Comparison of ENCODE assay signal across 8 cellular contexts in genomic region chr6:154733610-154734379, GRCh38. TPM values are rescaled to one million over a fixed set of nuclear protein-coding genes. Genes with fewer than 3 reads are reported as not detected.
DNase-seq lines count a peak whose midpoint lies in the region; ATAC-seq and TF ChIP-seq lines count a peak whose summit lies in the region.

No MANE protein-coding gene starts in this region.

- WGBS in esophagus squamous epithelium, 2 donors = 0% methylated on average over 1 of the region's 73 CpGs; no CpG with 5 or more reads in 1 of the 2 donors

- H3K4me1 ChIP-seq in KMS-11 (ENCODE audit: low read depth, poor library complexity, severe bottlenecking) = peaks cover 19% of the 10 kb centered on the region
- H3K4me1 ChIP-seq in Panc1 (ENCODE audit: control insufficient read depth, insufficient read depth, low read length) = peaks cover 33% of the 10 kb centered on the region
- peaks cover 11 to 53% (median 41%) of the 10 kb centered on the region in 3 donors for H3K4me1 ChIP-seq in esophagus squamous epithelium
- peaks cover 7 to 48% of the 10 kb centered on the region in 2 donors for H3K4me1 ChIP-seq in muscle layer of duodenum (ENCODE audit: control insufficient read depth in 1 of 2, insufficient read depth in 2 of 2, low read length in 2 of 2)

- H3K9me3 Mint-ChIP-seq in activated T-cell treated with anti-CD3 and anti-CD28 coated beads, Interleukin-2, amount 50 U/mL, for 72 hours = no peaks in the 10 kb centered on the region

- peak; percentile 96 for DNase-seq in DMS79 (lab: John Stamatoyannopoulos, UW)
- no peak for DNase-seq in Panc1 (ENCODE audit: low read depth, low spot score)
- peak; percentile 91 for DNase-seq in activated T-cell treated with anti-CD3 and anti-CD28 coated beads, Interleukin-2, amount 50 U/mL, for 72 hours
- DNase-seq in esophagus squamous epithelium (lab: John Stamatoyannopoulos, UW) = peak; percentile 83
- peak; percentile 80 for DNase-seq in stimulated activated CD8-positive, alpha-beta memory T cell treated with anti-CD3 and anti-CD28 coated beads, Interleukin-7, amount 100 ng/mL, for 24 hours (ENCODE audit: low read depth)

- peak overlapping the region; percentile 99 for H3K9ac ChIP-seq in KMS-11

- peak overlapping the region; percentile 97 for H3K27ac ChIP-seq in KMS-11
- H3K27ac ChIP-seq in Panc1 (ENCODE audit: low read length) = peak overlapping the region; percentile 93
- peak overlapping the region; percentile 98 to 100 (median 100) for H3K27ac ChIP-seq in esophagus squamous epithelium
- H3K27ac ChIP-seq in muscle layer of duodenum (ENCODE audit: low read length) = peak overlapping the region; percentile 81

- TF ChIP-seq CTCF in KMS-11 (conservative IDR thresholded peaks at IDR 0.05; ENCODE audit: low read depth, low read length) = no peak
- 0 out of 2 replicates have a peak, but pooled peaks have one; percentile 25 for TF ChIP-seq CTCF in Panc1 (IDR thresholded peaks at IDR 0.05)
- TF ChIP-seq CTCF in esophagus squamous epithelium (IDR thresholded peaks at IDR 0.05) = peak in 3 of 6 experiments; percentile 12 to 37 (median 19)

- H4K20me1 ChIP-seq in KMS-11 (ENCODE audit: insufficient read depth) = peaks cover 12% of the 10 kb centered on the region; the same call in 1 of the 2 replicates

- BruUV-seq in Panc1 (replicated peaks; lab: Mats Ljungman, UMichigan) = no TSS peak

- POLR2A ChIA-PET in Panc1 (lab: Charles Lee) = interaction anchor here (0.5 kb wide), 2 partner anchors 45 to 476 kb away, joined by 3 to 4 read pairs; no protein-coding TSS in a partner anchor

- H3K9me3 ChIP-seq in Panc1 (ENCODE audit: control insufficient read depth, insufficient read depth, low read depth, low read length) (no peaks in the 10 kb centered on the region), esophagus squamous epithelium (no peaks in the 10 kb centered on the region), muscle layer of duodenum (ENCODE audit: control insufficient read depth in 1 of 2, low read length in 2 of 2) (no peaks in the 10 kb centered on the region)

- peak in 1 of 4 donors; percentile 38 for TF ChIP-seq POLR2A in esophagus squamous epithelium (IDR thresholded peaks at IDR 0.05)

- H3K4me3 ChIP-seq in KMS-11 (IDR thresholded peaks at IDR 0.05; ENCODE audit: insufficient read depth, low read depth, low read length) (no peak overlapping the region), Panc1 (ENCODE audit: low read depth in 2 of 2, low read length in 2 of 2) (peak overlapping the region; percentile 81 to 82), esophagus squamous epithelium (peak overlapping the region; percentile 78 to 95 (median 90)), muscle layer of duodenum (ENCODE audit: low read depth in 1 of 2, low read length in 2 of 2) (peak overlapping the region; percentile 86 to 88)

- H3K36me3 ChIP-seq in KMS-11 (ENCODE audit: insufficient read depth) (no peaks in the 10 kb centered on the region), Panc1 (ENCODE audit: control insufficient read depth, insufficient read depth, low read length) (peaks cover 4% of the 10 kb centered on the region; the same call in 1 of the 2 replicates), esophagus squamous epithelium (peaks cover 0 to 4% (median 0%) of the 10 kb centered on the region in 3 donors), muscle layer of duodenum (ENCODE audit: control insufficient read depth in 1 of 2, insufficient read depth in 2 of 2, low read length in 2 of 2) (peaks cover 0 to 10% of the 10 kb centered on the region in 2 donors)

- peak overlapping the region; percentile 89 for H2AFZ ChIP-seq in KMS-11 (ENCODE audit: low read depth)

- peak overlapping the region; percentile 86 to 95 for H3K4me3 Mint-ChIP-seq in activated T-cell treated with anti-CD3 and anti-CD28 coated beads, Interleukin-2, amount 50 U/mL, for 72 hours

- peaks cover 53% of the 10 kb centered on the region for H3K4me1 Mint-ChIP-seq in activated T-cell treated with anti-CD3 and anti-CD28 coated beads, Interleukin-2, amount 50 U/mL, for 72 hours (ENCODE audit: low read depth)

- H3K27me3 Mint-ChIP-seq in activated T-cell treated with anti-CD3 and anti-CD28 coated beads, Interleukin-2, amount 50 U/mL, for 72 hours (ENCODE audit: low read depth) = no peaks in the 10 kb centered on the region

- intact Hi-C loops in Panc1 (cut with micrococcal nuclease; ENCODE audit: unreplicated experiment) (loop anchor here (2.0 to 5.0 kb wide), 2 partner anchors 56 to 71 kb away; no protein-coding TSS in a partner anchor), esophagus squamous epithelium (cut with DNase I) (loop anchor here (10.0 kb wide), 1 partner anchor 71 kb away; no protein-coding TSS in a partner anchor)

- H3K27ac Mint-ChIP-seq in activated T-cell treated with anti-CD3 and anti-CD28 coated beads, Interleukin-2, amount 50 U/mL, for 72 hours = peak overlapping the region; percentile 95

- peaks cover 48% of the 10 kb centered on the region for H3K79me2 ChIP-seq in KMS-11 (ENCODE audit: insufficient read depth, low read depth)

- ATAC-seq in GM21786 (IDR thresholded peaks at IDR 0.05; ENCODE audit: unreplicated experiment) (peak; percentile 71), Panc1 (peak; percentile 95)
- ATAC-seq in activated T-cell treated with anti-CD3 and anti-CD28 coated beads, Interleukin-2, amount 50 U/mL, for 72 hours (replicated peaks in 1 of 2) = peak; percentile 81 to 87

- peaks cover 0 to 8% of the 10 kb centered on the region in 2 donors for H3K36me3 Mint-ChIP-seq in activated T-cell treated with anti-CD3 and anti-CD28 coated beads, Interleukin-2, amount 50 U/mL, for 72 hours (ENCODE audit: insufficient read depth in 2 of 2)

- CTCF ChIA-PET in Panc1 (lab: Charles Lee) = no interaction called here

- in situ Hi-C loops in Panc1 (cut with HindIII; ENCODE audit: low pct_unique_long_range_greater_than_20kb, low sequenced_read_pairs) = no loop called here

- peak overlapping the region; percentile 85 for H3K4me2 ChIP-seq in KMS-11

- no peaks in the 10 kb centered on the region for H3K27me3 ChIP-seq in KMS-11 (ENCODE audit: insufficient read depth, low read depth)
- H3K27me3 ChIP-seq in Panc1 (ENCODE audit: control insufficient read depth, insufficient read depth, low read length) = no peaks in the 10 kb centered on the region
- H3K27me3 ChIP-seq in esophagus squamous epithelium = no peaks in the 10 kb centered on the region
- no peaks in the 10 kb centered on the region for H3K27me3 ChIP-seq in muscle layer of duodenum (ENCODE audit: low read depth, low read length)

RNA-seq across cellular contexts. Expression of gene SCAF8, which starts 0.6 kb away (rescaled TPM):
- total RNA-seq in Panc1 (2021; ENCODE audit: unreplicated experiment) = 38.9 TPM
- 15.2 TPM for polyA plus RNA-seq in Panc1 (2012; ENCODE audit: insufficient read length)
- total RNA-seq in activated T-cell treated with anti-CD3 and anti-CD28 coated beads, Interleukin-2, amount 50 U/mL, for 72 hours = 10 to 100 TPM; 40.2 to 45.0 TPM
- 10 to 100 TPM; 14.8 to 31.3 (median 20.5) TPM for total RNA-seq in esophagus squamous epithelium
